8 cellular contexts compared by ENCODE assay signal in the genomic region with DNA sequence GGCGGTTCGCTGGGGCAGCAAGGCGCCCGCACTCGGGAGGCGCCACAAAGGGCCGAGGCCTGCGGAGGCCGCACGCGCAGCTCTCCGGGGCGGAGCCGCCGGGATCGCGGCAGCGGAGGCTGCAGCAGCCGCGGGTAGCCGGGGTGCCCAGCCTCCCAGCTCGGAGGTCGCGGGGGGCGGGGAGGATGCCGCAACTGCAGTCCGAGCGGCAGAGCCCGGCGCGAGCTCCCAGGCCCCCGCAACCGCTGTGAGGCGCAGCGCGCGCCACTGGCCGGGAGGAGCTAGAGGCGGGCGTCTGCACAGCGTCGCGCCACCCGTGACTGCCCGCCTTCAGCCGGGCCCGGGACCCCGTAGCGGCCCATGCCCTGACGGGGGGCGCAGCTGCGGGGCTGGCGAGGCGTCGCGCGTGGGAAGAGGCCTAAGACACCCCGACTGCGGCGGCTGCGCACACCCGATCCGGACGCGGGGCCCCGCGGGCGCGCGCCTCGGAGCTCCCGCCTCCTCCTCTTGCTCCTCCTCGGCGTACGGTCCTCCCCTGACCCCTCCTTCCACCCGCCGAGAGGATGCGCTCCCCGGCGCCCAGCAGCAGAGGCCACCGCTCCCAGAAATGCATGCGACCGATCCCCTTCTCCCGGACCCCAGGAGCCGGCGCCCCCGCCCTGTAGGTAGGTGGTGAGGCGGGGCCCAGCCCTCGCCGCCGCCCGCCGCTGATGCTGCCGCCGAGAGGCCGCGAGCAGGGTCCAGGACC. TPM values are rescaled to one million over a fixed set of nuclear protein-coding genes. Genes with fewer than 3 reads are reported as not detected.
DNase-seq lines count a peak whose midpoint lies in the region; ATAC-seq and TF ChIP-seq lines count a peak whose summit lies in the region.

A gene with protein sequence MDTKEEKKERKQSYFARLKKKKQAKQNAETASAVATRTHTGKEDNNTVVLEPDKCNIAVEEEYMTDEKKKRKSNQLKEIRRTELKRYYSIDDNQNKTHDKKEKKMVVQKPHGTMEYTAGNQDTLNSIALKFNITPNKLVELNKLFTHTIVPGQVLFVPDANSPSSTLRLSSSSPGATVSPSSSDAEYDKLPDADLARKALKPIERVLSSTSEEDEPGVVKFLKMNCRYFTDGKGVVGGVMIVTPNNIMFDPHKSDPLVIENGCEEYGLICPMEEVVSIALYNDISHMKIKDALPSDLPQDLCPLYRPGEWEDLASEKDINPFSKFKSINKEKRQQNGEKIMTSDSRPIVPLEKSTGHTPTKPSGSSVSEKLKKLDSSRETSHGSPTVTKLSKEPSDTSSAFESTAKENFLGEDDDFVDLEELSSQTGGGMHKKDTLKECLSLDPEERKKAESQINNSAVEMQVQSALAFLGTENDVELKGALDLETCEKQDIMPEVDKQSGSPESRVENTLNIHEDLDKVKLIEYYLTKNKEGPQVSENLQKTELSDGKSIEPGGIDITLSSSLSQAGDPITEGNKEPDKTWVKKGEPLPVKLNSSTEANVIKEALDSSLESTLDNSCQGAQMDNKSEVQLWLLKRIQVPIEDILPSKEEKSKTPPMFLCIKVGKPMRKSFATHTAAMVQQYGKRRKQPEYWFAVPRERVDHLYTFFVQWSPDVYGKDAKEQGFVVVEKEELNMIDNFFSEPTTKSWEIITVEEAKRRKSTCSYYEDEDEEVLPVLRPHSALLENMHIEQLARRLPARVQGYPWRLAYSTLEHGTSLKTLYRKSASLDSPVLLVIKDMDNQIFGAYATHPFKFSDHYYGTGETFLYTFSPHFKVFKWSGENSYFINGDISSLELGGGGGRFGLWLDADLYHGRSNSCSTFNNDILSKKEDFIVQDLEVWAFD (plus strand): TSS at position 558 of the 748 bp plus-strand sequence. CDS start 24,395 bp downstream, outside the sequence.

- H3K27me3 Mint-ChIP-seq in activated naive CD8-positive, alpha-beta T cell treated with anti-CD3 and anti-CD28 coated beads, Interleukin-2, amount 50 U/mL, for 24 hours, result no peaks in the 10 kb centered on the region
- no peaks in the 10 kb centered on the region for H3K27me3 Mint-ChIP-seq in type B pancreatic cell

- peak within 1 kb of the TSS; percentile 92 for H3K27ac Mint-ChIP-seq in activated naive CD8-positive, alpha-beta T cell treated with anti-CD3 and anti-CD28 coated beads, Interleukin-2, amount 50 U/mL, for 24 hours
- peak within 1 kb of the TSS; percentile 93 for H3K27ac Mint-ChIP-seq in type B pancreatic cell

- peak within 1 kb of the TSS; percentile 87 for H3K4me2 ChIP-seq in SU-DHL-6 (ENCODE audit: low read depth, low read length, poor library complexity, severe bottlenecking)

- H3K79me2 ChIP-seq in SU-DHL-6 (ENCODE audit: insufficient read depth, low read length), result peaks cover 48% of the 10 kb centered on the region

- peak within 1 kb of the TSS; percentile 93 for H3K4me3 Mint-ChIP-seq in activated naive CD8-positive, alpha-beta T cell treated with anti-CD3 and anti-CD28 coated beads, Interleukin-2, amount 50 U/mL, for 24 hours
- H3K4me3 Mint-ChIP-seq in type B pancreatic cell, result peak within 1 kb of the TSS; percentile 94

- peak within 1 kb of the TSS; percentile 42 for H2AFZ ChIP-seq in SU-DHL-6 (ENCODE audit: low read depth, low read length, severe bottlenecking)

- peak; percentile 77 for ATAC-seq in activated naive CD8-positive, alpha-beta T cell treated with anti-CD3 and anti-CD28 coated beads, Interleukin-2, amount 50 U/mL, for 24 hours

- H3K4me1 Mint-ChIP-seq in activated naive CD8-positive, alpha-beta T cell treated with anti-CD3 and anti-CD28 coated beads, Interleukin-2, amount 50 U/mL, for 24 hours, result peaks cover 62% of the 10 kb centered on the region
- H3K4me1 Mint-ChIP-seq in type B pancreatic cell (ENCODE audit: unreplicated experiment), result peaks cover 21% of the 10 kb centered on the region

- H3K9me2 ChIP-seq in SU-DHL-6 (replicated peaks; ENCODE audit: insufficient read depth, low read length), result no peaks in the 10 kb centered on the region

- H3K9me3 ChIP-seq in SU-DHL-6 (ENCODE audit: insufficient read depth, low read length), result no peaks in the 10 kb centered on the region

- peaks cover 17% of the 10 kb centered on the region for H3K36me3 Mint-ChIP-seq in activated naive CD8-positive, alpha-beta T cell treated with anti-CD3 and anti-CD28 coated beads, Interleukin-2, amount 50 U/mL, for 24 hours (ENCODE audit: low read depth)
- no peaks in the 10 kb centered on the region for H3K36me3 Mint-ChIP-seq in type B pancreatic cell

- H4K20me1 ChIP-seq in SU-DHL-6 (ENCODE audit: low read depth, low read length), result no peaks in the 10 kb centered on the region

- DNase-seq in GF-D8 (lab: John Stamatoyannopoulos, UW), result peak; percentile 67
- DNase-seq in GOT3 (lab: John Stamatoyannopoulos, UW), result peak; percentile 20
- DNase-seq in LHCN-M2 (ENCODE audit: low read depth), result peak; percentile 73
- DNase-seq in activated naive CD8-positive, alpha-beta T cell treated with anti-CD3 and anti-CD28 coated beads, Interleukin-2, amount 50 U/mL, for 24 hours, result peak; percentile 80
- peak; percentile 94 for DNase-seq in cardiac septum (ENCODE audit: low spot score)
- DNase-seq in posterior cingulate gyrus, result peak; percentile 77 to 97 (median 84)
- peak; percentile 82 for DNase-seq in type B pancreatic cell (ENCODE audit: extremely low spot score, unreplicated experiment)

- peaks cover 40% of the 10 kb centered on the region for H3F3A ChIP-seq in SU-DHL-6 (ENCODE audit: insufficient read depth)

- no peaks in the 10 kb centered on the region for H3K9me3 Mint-ChIP-seq in activated naive CD8-positive, alpha-beta T cell treated with anti-CD3 and anti-CD28 coated beads, Interleukin-2, amount 50 U/mL, for 24 hours
- H3K9me3 Mint-ChIP-seq in type B pancreatic cell, result no peaks in the 10 kb centered on the region

- H3K27me3 ChIP-seq in SU-DHL-6 (ENCODE audit: low read length), result no peaks in the 10 kb centered on the region

- peak within 1 kb of the TSS; percentile 78 for H3K4me3 ChIP-seq in SU-DHL-6 (ENCODE audit: insufficient read depth, low read length, poor library complexity, severe bottlenecking)

- peak within 1 kb of the TSS; percentile 97 for H3K27ac ChIP-seq in SU-DHL-6 (ENCODE audit: low read depth, low read length)

- peak within 1 kb of the TSS; percentile 82 for H3K9ac ChIP-seq in SU-DHL-6 (ENCODE audit: low read length)

- TF ChIP-seq CTCF in SU-DHL-6 (IDR thresholded peaks at IDR 0.05; ENCODE audit: insufficient read depth, low read length, poor library complexity, severe bottlenecking) (no peak), type B pancreatic cell (conservative IDR thresholded peaks at IDR 0.05) (no peak)

- intact Hi-C loops in cardiac septum (cut with DNase I) (loop anchor here (5.0 kb wide), 3 partner anchors 47 to 167 kb away; a partner anchor contains a TSS), posterior cingulate gyrus (cut with DNase I) (loop anchor here (5.0 kb wide), 2 partner anchors 52 to 67 kb away; no protein-coding TSS in a partner anchor)

- no peaks in the 10 kb centered on the region for H3K36me3 ChIP-seq in SU-DHL-6 (ENCODE audit: low read length)

RNA-seq across cellular contexts. Expression of the gene that starts here (rescaled TPM):
- total RNA-seq in LHCN-M2 (2014; rRNA removed) (8.0 and 10.1 TPM in 2 replicates), cardiac septum (10.3 TPM), type B pancreatic cell (ENCODE audit: low replicate concordance) (29.9 and 54.0 TPM in 2 replicates)
- 3.2 TPM for polyA plus RNA-seq in LHCN-M2 (2012)

Comparison
In these comparisons a context has a peak if more than half of its experiments do, and no peak if none do; other contexts are left out.
1. Peak in every context shown above with its lines: DNase-seq, ATAC-seq, H3K4me3 ChIP-seq and H3K27ac ChIP-seq.
2. DNase-seq: peak in every context shown above with its lines; median percentile 94 in cardiac septum; 84 in posterior cingulate gyrus; 82 in type B pancreatic cell; 80 in activated naive CD8-positive, alpha-beta T cell treated with anti-CD3 and anti-CD28 coated beads, Interleukin-2, amount 50 U/mL, for 24 hours; 73 in LHCN-M2; 67 in GF-D8; 20 in GOT3.